8 cellular contexts compared by ENCODE assay signal in the genomic region with DNA sequence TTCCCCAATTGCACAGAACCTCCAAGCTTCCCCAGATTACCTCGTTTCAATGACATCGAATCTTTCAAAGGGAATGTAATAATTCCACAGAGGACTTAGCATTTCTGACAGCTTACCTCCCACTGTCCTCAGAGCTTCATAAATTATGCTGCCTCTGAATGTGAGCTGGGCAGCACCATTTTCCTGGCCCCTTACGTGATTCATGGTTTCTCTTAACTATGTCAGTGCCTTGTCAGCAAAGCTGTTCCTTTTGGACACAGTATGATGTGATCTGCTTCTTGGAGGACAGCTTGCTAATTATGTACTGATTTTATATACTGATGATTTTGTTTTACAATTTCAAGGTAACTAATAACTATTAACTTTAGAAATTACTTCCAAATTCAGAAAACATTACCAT. TPM values are rescaled to one million over a fixed set of nuclear protein-coding genes. Genes with fewer than 3 reads are reported as not detected.
DNase-seq lines count a peak whose midpoint lies in the region; ATAC-seq and TF ChIP-seq lines count a peak whose summit lies in the region.

No MANE protein-coding gene starts in this region.

- no peaks in the 10 kb centered on the region for H3K27me3 ChIP-seq in ACC112 (ENCODE audit: insufficient read depth, low read length)
- no peaks in the 10 kb centered on the region for H3K27me3 ChIP-seq in brain microvascular endothelial cell (replicated peaks)
- H3K27me3 ChIP-seq in lower lobe of right lung (ENCODE audit: low read depth), result no peaks in the 10 kb centered on the region

- WGBS in urinary bladder, result 9% methylated on average over 3 of the region's 3 CpGs

- H3K27me3 Mint-ChIP-seq in IgD-negative memory B cell, result no peaks in the 10 kb centered on the region

- ATAC-seq in lower lobe of right lung (peak; percentile 47 to 74), GM21717 (IDR thresholded peaks at IDR 0.05; ENCODE audit: unreplicated experiment) (no peak), HG03025 (IDR thresholded peaks at IDR 0.05; ENCODE audit: low FRiP score, unreplicated experiment) (no peak)

- peak overlapping the region; percentile 100 for H2AFZ ChIP-seq in ACC112 (ENCODE audit: low read length, unreplicated experiment)

- peak overlapping the region; percentile 63 for H3K27ac ChIP-seq in ACC112 (ENCODE audit: low read depth, low read length)
- peak overlapping the region; percentile 19 for H3K27ac ChIP-seq in brain microvascular endothelial cell
- peak overlapping the region; percentile 81 for H3K27ac ChIP-seq in lower lobe of right lung
- peak overlapping the region; percentile 28 for H3K27ac ChIP-seq in urinary bladder (ENCODE audit: low read depth)

- peak overlapping the region; percentile 63 for H3K4me3 ChIP-seq in ACC112 (ENCODE audit: low read depth, low read length)
- H3K4me3 ChIP-seq in brain microvascular endothelial cell (ENCODE audit: low read depth, low read length), result no peak overlapping the region
- H3K4me3 ChIP-seq in lower lobe of right lung, result peak overlapping the region; percentile 42
- H3K4me3 ChIP-seq in urinary bladder (ENCODE audit: low read depth, low read length), result no peak overlapping the region

- intact Hi-C loops in lower lobe of right lung (cut with DNase I), result no loop called here

- H3K36me3 ChIP-seq in ACC112 (ENCODE audit: insufficient read depth, low read length) (no peaks in the 10 kb centered on the region), brain microvascular endothelial cell (replicated peaks) (no peaks in the 10 kb centered on the region), lower lobe of right lung (no peaks in the 10 kb centered on the region), urinary bladder (ENCODE audit: insufficient read depth) (no peaks in the 10 kb centered on the region)

- TF ChIP-seq CTCF in brain microvascular endothelial cell (IDR thresholded peaks at IDR 0.05; ENCODE audit: low read depth, low read length, missing control alignments) (no peak), lower lobe of right lung (IDR thresholded peaks at IDR 0.05) (no peak)

- DNase-seq in brain microvascular endothelial cell (no peak), lower lobe of right lung (no peak), middle frontal gyrus (ENCODE audit: extremely low spot score, low spot score) (no peak)

- peaks cover 16 to 20% (median 18%) of the 10 kb centered on the region in 3 donors for H3K4me1 Mint-ChIP-seq in IgD-negative memory B cell

- in situ Hi-C loops in brain microvascular endothelial cell (cut with HindIII; ENCODE audit: low pct_ligation_motif_present, low sequenced_read_pairs), result no loop called here

- H3K36me3 Mint-ChIP-seq in IgD-negative memory B cell, result no peaks in the 10 kb centered on the region

- H3K9me3 Mint-ChIP-seq in IgD-negative memory B cell, result no peaks in the 10 kb centered on the region

- H3K4me3 Mint-ChIP-seq in IgD-negative memory B cell, result peak overlapping the region; percentile 12 to 94 (median 89)

- H3K4me1 ChIP-seq in ACC112 (ENCODE audit: control insufficient read depth, insufficient read depth, low read length, unreplicated experiment) (peaks cover 26% of the 10 kb centered on the region), lower lobe of right lung (peaks cover 21% of the 10 kb centered on the region), urinary bladder (ENCODE audit: insufficient read depth) (no peaks in the 10 kb centered on the region)

- no peaks in the 10 kb centered on the region for H3K79me2 ChIP-seq in ACC112 (ENCODE audit: control insufficient read depth, insufficient read depth, low read length, unreplicated experiment)

- H3K9me3 ChIP-seq in lower lobe of right lung, result no peaks in the 10 kb centered on the region

- H3K27ac Mint-ChIP-seq in IgD-negative memory B cell, result peak overlapping the region; percentile 17 to 97 (median 93)

RNA-seq across cellular contexts. Expression of a gene that starts 27.7 kb away (rescaled TPM):
- 35.8 TPM for polyA plus RNA-seq in IgD-negative memory B cell
- total RNA-seq in lower lobe of right lung, result 41.1 TPM
- total RNA-seq in urinary bladder, result 94.8 TPM
- 58.6 TPM for polyA plus RNA-seq in urinary bladder

Comparison
In these comparisons a context has a peak if more than half of its experiments do, and no peak if none do; other contexts are left out.
1. H3K27ac ChIP-seq: peak in every context shown above with its lines; median percentile 81 in lower lobe of right lung; 63 in ACC112; 28 in urinary bladder; 19 in brain microvascular endothelial cell.
2. H3K4me3 ChIP-seq: peak in ACC112 (single experiment) and lower lobe of right lung (single experiment); none in brain microvascular endothelial cell (single experiment) and urinary bladder (single experiment).
3. ATAC-seq: peak in lower lobe of right lung (2 of 2); none in GM21717 (single experiment) and HG03025 (single experiment).